In the genomic region with DNA sequence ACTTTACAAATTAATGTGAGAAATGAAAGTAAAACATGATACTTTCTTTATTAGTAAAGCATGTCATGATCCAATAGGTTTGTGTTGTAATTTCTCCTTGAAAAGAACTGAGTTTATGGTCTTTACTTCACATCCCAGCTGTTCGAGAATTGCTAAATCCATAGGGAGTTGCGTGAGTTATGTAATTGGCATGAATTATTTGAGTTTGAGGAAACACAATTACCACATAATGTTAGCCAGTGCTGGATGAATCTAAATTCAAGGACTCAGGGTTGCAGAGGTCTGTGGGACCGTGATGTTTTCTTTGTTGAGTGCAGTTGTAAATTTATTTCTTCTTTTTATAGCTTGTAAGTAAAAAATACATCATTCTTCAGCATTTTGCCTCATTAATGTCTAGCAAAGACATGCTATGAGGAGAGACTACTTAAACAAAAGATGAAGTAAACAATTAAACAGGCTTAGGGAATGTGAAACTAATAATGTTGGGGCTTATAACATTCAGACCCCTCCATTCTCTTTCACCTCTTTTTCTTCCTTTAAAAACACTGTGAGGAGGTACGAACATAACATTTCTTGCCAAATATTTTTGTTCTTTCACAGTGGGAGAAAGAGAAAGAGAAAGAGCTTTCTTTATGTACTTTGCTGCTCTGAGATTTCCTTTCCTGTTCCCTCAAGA, we compare ENCODE assay signal across 10 cellular contexts.
DNase-seq lines count a peak whose midpoint lies in the region; ATAC-seq and TF ChIP-seq lines count a peak whose summit lies in the region.
"Had no signal": no experiment of that assay in that cellular context is flagged by ENCODE, and none has a peak within 500 bp of the region (broad histone marks: within the 10 kb centered on the region; RNA-seq: fewer than 3 reads in every experiment).

No MANE protein-coding gene starts in this region.

- DNase-seq in MV-4-11 (lab: John Stamatoyannopoulos, UW) (peak; percentile 26), epithelial cell of esophagus (ENCODE audit: low read depth) (peak; percentile 51), sciatic nerve (ENCODE audit: low spot score) (no peak), LoVo (ENCODE audit: low spot score) (no peak), HuH-7 (ENCODE audit: low spot score) (no peak)
- no peak for DNase-seq in activated CD4-positive, alpha-beta T cell treated with anti-CD3 and anti-CD28 coated beads, Interleukin-2, amount 10 ng/mL, durations not matched to agents 24 days and 14 days
- DNase-seq: NCI-H146 had no signal

- intact Hi-C loops in sciatic nerve (cut with DNase I), result no loop called here
- intact Hi-C loops in activated CD4-positive, alpha-beta T cell treated with anti-CD3 and anti-CD28 coated beads, Interleukin-2, amount 10 ng/mL, durations not matched to agents 24 days and 14 days (cut with micrococcal nuclease), result no loop called here

- H3K4me1 Mint-ChIP-seq in activated CD4-positive, alpha-beta T cell treated with anti-CD3 and anti-CD28 coated beads, Interleukin-2, amount 10 ng/mL, durations not matched to agents 24 days and 14 days, result no peaks in the 10 kb centered on the region
- H3K4me1 Mint-ChIP-seq: stimulated activated effector memory CD8-positive, alpha-beta T cell treated with anti-CD3 and anti-CD28 coated beads, Interleukin-12 subunit alpha, Interleukin-12 subunit beta, amount 100 ng/mL, for 72 hours had no signal

- H3K9me3 Mint-ChIP-seq in activated CD4-positive, alpha-beta T cell treated with anti-CD3 and anti-CD28 coated beads, Interleukin-2, amount 10 ng/mL, durations not matched to agents 24 days and 14 days, result no peaks in the 10 kb centered on the region
- H3K9me3 Mint-ChIP-seq: stimulated activated effector memory CD8-positive, alpha-beta T cell treated with anti-CD3 and anti-CD28 coated beads, Interleukin-12 subunit alpha, Interleukin-12 subunit beta, amount 100 ng/mL, for 72 hours had no signal

- no peak overlapping the region for H3K4me3 Mint-ChIP-seq in activated CD4-positive, alpha-beta T cell treated with anti-CD3 and anti-CD28 coated beads, Interleukin-2, amount 10 ng/mL, durations not matched to agents 24 days and 14 days
- H3K4me3 Mint-ChIP-seq: stimulated activated effector memory CD8-positive, alpha-beta T cell treated with anti-CD3 and anti-CD28 coated beads, Interleukin-12 subunit alpha, Interleukin-12 subunit beta, amount 100 ng/mL, for 72 hours had no signal

- no peak for TF ChIP-seq CTCF in epithelial cell of esophagus (IDR thresholded peaks at IDR 0.05; ENCODE audit: insufficient read depth, low read depth, low read length, missing control alignments)

- H3K27ac Mint-ChIP-seq in activated CD4-positive, alpha-beta T cell treated with anti-CD3 and anti-CD28 coated beads, Interleukin-2, amount 10 ng/mL, durations not matched to agents 24 days and 14 days, result no peak overlapping the region
- H3K27ac Mint-ChIP-seq: stimulated activated effector memory CD8-positive, alpha-beta T cell treated with anti-CD3 and anti-CD28 coated beads, Interleukin-12 subunit alpha, Interleukin-12 subunit beta, amount 100 ng/mL, for 72 hours had no signal

- H3K27me3 Mint-ChIP-seq in activated CD4-positive, alpha-beta T cell treated with anti-CD3 and anti-CD28 coated beads, Interleukin-2, amount 10 ng/mL, durations not matched to agents 24 days and 14 days, result peaks cover 4% of the 10 kb centered on the region

- peak; percentile 45 for ATAC-seq in GM18502 (IDR thresholded peaks at IDR 0.05; ENCODE audit: poor library complexity, unreplicated experiment)
- ATAC-seq in sciatic nerve, result peak; percentile 84
- ATAC-seq in esophagus mucosa, result no peak
- ATAC-seq: stimulated activated effector memory CD8-positive, alpha-beta T cell treated with anti-CD3 and anti-CD28 coated beads, Interleukin-12 subunit alpha, Interleukin-12 subunit beta, amount 100 ng/mL, for 72 hours had no signal

- no peak overlapping the region for H3K4me3 ChIP-seq in epithelial cell of esophagus (ENCODE audit: low read length)

- H3K36me3 Mint-ChIP-seq in activated CD4-positive, alpha-beta T cell treated with anti-CD3 and anti-CD28 coated beads, Interleukin-2, amount 10 ng/mL, durations not matched to agents 24 days and 14 days (ENCODE audit: low read depth), result no peaks in the 10 kb centered on the region
- H3K36me3 Mint-ChIP-seq: stimulated activated effector memory CD8-positive, alpha-beta T cell treated with anti-CD3 and anti-CD28 coated beads, Interleukin-12 subunit alpha, Interleukin-12 subunit beta, amount 100 ng/mL, for 72 hours had no signal

Comparison
In these comparisons a context has a peak if more than half of its experiments do, and no peak if none do; other contexts are left out.
1. DNase-seq: peak in MV-4-11 (single experiment) and epithelial cell of esophagus (single experiment); none in sciatic nerve (single experiment), LoVo (single experiment), HuH-7 (single experiment) and activated CD4-positive, alpha-beta T cell treated with anti-CD3 and anti-CD28 coated beads, Interleukin-2, amount 10 ng/mL, durations not matched to agents 24 days and 14 days (single experiment).